In the genomic region with DNA sequence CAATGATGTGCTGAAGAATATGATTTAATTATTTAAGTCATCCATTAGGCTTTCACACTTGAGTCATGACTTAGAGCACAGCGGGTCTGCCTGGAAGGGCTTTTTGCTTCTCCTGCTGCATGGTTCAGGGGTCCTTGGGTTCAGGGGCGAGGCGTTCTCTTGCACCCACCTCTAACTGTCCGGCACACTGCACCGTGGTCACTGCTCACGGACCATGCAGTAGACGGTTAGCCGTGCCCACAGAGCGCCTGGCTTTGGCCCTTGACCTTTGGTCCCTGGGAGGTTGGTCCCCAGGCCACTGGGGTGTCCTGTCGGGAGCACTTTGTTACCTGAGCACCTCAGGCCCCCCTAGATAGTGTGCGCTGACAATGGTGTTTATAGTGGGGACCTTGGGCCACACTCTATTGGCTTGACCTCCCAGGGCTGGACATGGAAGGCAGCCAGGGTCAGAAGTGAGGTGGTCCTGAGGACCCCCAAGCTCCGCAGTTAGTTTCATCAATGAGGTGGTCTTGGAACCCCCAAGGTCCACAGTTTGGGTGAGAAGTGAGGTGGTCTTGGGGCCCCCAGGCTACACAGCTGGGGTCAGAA, we compare ENCODE assay signal across 26 cellular contexts.
"Had no signal": no experiment of that assay in that cellular context is flagged by ENCODE, and none has a peak within 500 bp of the region (broad histone marks: within the 10 kb centered on the region; RNA-seq: fewer than 3 reads in every experiment).

No MANE protein-coding gene starts in this region.

- H3K4me1 Mint-ChIP-seq: natural killer cell; neural progenitor cell; stimulated activated effector memory CD8-positive, alpha-beta T cell treated with anti-CD3 and anti-CD28 coated beads, Interleukin-12 subunit alpha, Interleukin-12 subunit beta, amount 100 ng/mL, for 72 hours had no signal

- H3K36me3 ChIP-seq: gastroesophageal sphincter, heart left ventricle, lower lobe of right lung, neural progenitor cell, sigmoid colon, upper lobe of left lung, uterus had no signal

- H3K4me1 ChIP-seq: foreskin keratinocyte, gastroesophageal sphincter, heart left ventricle, lower lobe of right lung, neural progenitor cell, psoas muscle, sigmoid colon, stomach, tibial artery, upper lobe of left lung, uterus had no signal

- ATAC-seq: esophagus mucosa; foreskin keratinocyte; left colon; left ventricle myocardium superior; right cardiac atrium; stimulated activated effector memory CD8-positive, alpha-beta T cell treated with anti-CD3 and anti-CD28 coated beads, Interleukin-12 subunit alpha, Interleukin-12 subunit beta, amount 100 ng/mL, for 72 hours had no signal

- H3K79me2 ChIP-seq: hepatocyte had no signal

- H3K4me2 ChIP-seq: hepatocyte, neural progenitor cell had no signal

- H3K27me3 ChIP-seq: dorsolateral prefrontal cortex, foreskin keratinocyte, gastroesophageal sphincter, heart left ventricle, hepatocyte, neural progenitor cell, sigmoid colon, stomach, testis, tibial artery, upper lobe of left lung, uterus had no signal

- FAIRE-seq: colon had no signal

- DNase-seq: effector CD4-positive, alpha-beta T cell; foreskin keratinocyte; heart left ventricle; left colon; left ventricle myocardium superior; lower lobe of right lung; natural killer cell; psoas muscle; right cardiac atrium; sigmoid colon; stimulated activated CD4-positive, alpha-beta T cell treated with anti-CD3 and anti-CD28 coated beads, Interleukin-2, amount 100 ng/mL, for 24 hours; stimulated activated CD4-positive, alpha-beta T cell treated with anti-CD3 and anti-CD28 coated beads, Interleukin-4, amount 100 ng/mL, for 24 hours; stimulated activated naive CD4-positive, alpha-beta T cell treated with Interleukin-2 at 50 U/mL for 16 hours; stomach; testis; uterus had no signal

- H3K9me3 ChIP-seq: gastroesophageal sphincter, lower lobe of right lung, psoas muscle, sigmoid colon, stomach, testis, tibial artery, upper lobe of left lung, uterus had no signal

- H3K27ac ChIP-seq: dorsolateral prefrontal cortex, epithelial cell of prostate, foreskin keratinocyte, gastroesophageal sphincter, heart left ventricle, hepatocyte, lower lobe of right lung, neural progenitor cell, psoas muscle, sigmoid colon, stomach, testis, tibial artery, upper lobe of left lung, uterus had no signal

- H3K27ac Mint-ChIP-seq: natural killer cell; neural progenitor cell; stimulated activated effector memory CD8-positive, alpha-beta T cell treated with anti-CD3 and anti-CD28 coated beads, Interleukin-12 subunit alpha, Interleukin-12 subunit beta, amount 100 ng/mL, for 72 hours had no signal

- H3K4me3 ChIP-seq: dorsolateral prefrontal cortex, gastroesophageal sphincter, heart left ventricle, hepatocyte, lower lobe of right lung, neural progenitor cell, psoas muscle, sigmoid colon, stomach, testis, tibial artery, upper lobe of left lung, uterus had no signal

- H2AFZ ChIP-seq: hepatocyte, neural progenitor cell had no signal

- H3K9ac ChIP-seq: neural progenitor cell had no signal

- H3K9me3 Mint-ChIP-seq: natural killer cell; stimulated activated effector memory CD8-positive, alpha-beta T cell treated with anti-CD3 and anti-CD28 coated beads, Interleukin-12 subunit alpha, Interleukin-12 subunit beta, amount 100 ng/mL, for 72 hours had no signal

- H3K36me3 Mint-ChIP-seq: natural killer cell; neural progenitor cell; stimulated activated effector memory CD8-positive, alpha-beta T cell treated with anti-CD3 and anti-CD28 coated beads, Interleukin-12 subunit alpha, Interleukin-12 subunit beta, amount 100 ng/mL, for 72 hours had no signal

- H3K4me3 Mint-ChIP-seq: natural killer cell; neural progenitor cell; stimulated activated effector memory CD8-positive, alpha-beta T cell treated with anti-CD3 and anti-CD28 coated beads, Interleukin-12 subunit alpha, Interleukin-12 subunit beta, amount 100 ng/mL, for 72 hours had no signal
